22 cellular contexts compared by ENCODE assay signal in the genomic region with DNA sequence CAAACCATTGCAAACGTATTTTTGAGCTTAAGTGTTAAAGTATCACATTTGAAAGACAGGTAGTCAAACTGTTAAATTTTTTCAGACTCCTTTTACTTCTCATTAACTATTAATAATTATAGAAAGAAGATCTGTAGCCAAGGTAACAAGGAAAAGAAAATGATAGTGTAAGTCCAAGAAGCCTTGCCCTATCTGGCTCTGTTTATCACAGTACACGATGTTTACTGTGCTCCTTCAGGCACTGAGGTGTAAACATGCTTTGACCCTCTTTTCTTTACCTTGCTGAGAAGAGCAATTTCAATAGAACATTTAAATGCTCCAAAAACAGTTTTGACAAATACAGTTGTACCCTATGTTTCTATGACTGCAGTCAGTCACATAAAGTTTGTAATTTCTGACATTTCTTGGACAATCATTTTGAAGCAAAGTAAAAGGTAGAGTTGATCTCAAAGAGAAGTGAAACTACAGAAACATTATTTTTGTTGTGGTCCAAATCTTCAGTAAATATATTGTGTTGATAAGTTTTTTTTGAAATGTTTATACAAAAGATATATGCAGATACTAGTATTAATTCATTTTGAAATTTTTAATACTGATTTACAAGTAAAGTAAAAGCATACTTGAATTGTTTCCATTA.
DNase-seq lines count a peak whose midpoint lies in the region; ATAC-seq and TF ChIP-seq lines count a peak whose summit lies in the region.
"Had no signal": no experiment of that assay in that cellular context is flagged by ENCODE, and none has a peak within 500 bp of the region (broad histone marks: within the 10 kb centered on the region; RNA-seq: fewer than 3 reads in every experiment).

No MANE protein-coding gene starts in this region.

- ATAC-seq in GM21786 (IDR thresholded peaks at IDR 0.05; ENCODE audit: unreplicated experiment) (peak; percentile 49), HG03159 (IDR thresholded peaks at IDR 0.05; ENCODE audit: unreplicated experiment) (peak; percentile 68)
- ATAC-seq in activated CD8-positive, alpha-beta T cell treated with anti-CD3 and anti-CD28 coated beads, Interleukin-2, amount 10 ng/mL, durations not matched to agents 7 days and 5 days: no peak
- ATAC-seq: activated CD8-positive, alpha-beta memory T cell treated with anti-CD3 and anti-CD28 coated beads, Interleukin-2, amount 10 ng/mL, durations not matched to agents 7 days and 5 days; foreskin keratinocyte had no signal

- no peaks in the 10 kb centered on the region for H3K36me3 ChIP-seq in effector memory CD4-positive, alpha-beta T cell (ENCODE audit: control insufficient read depth, insufficient read depth, low read length)
- H3K36me3 ChIP-seq: ascending aorta, left ventricle myocardium inferior, ovary had no signal

- H3K9me3 Mint-ChIP-seq in osteocyte (ENCODE audit: unreplicated experiment): peaks cover 5% of the 10 kb centered on the region
- no peaks in the 10 kb centered on the region for H3K9me3 Mint-ChIP-seq in activated CD8-positive, alpha-beta T cell treated with anti-CD3 and anti-CD28 coated beads, Interleukin-2, amount 10 ng/mL, durations not matched to agents 7 days and 5 days (ENCODE audit: insufficient read depth)

- H3K4me1 ChIP-seq in effector memory CD4-positive, alpha-beta T cell (ENCODE audit: control insufficient read depth, insufficient read depth, low read length, poor library complexity, severe bottlenecking): no peaks in the 10 kb centered on the region
- H3K4me1 ChIP-seq: ascending aorta, foreskin keratinocyte, left ventricle myocardium inferior had no signal

- CTCF ChIA-PET in activated CD8-positive, alpha-beta T cell treated with anti-CD3 and anti-CD28 coated beads, Interleukin-2, amount 10 ng/mL, durations not matched to agents 7 days and 5 days (lab: Charles Lee): no interaction called here

- DNase-seq in DMS53 (lab: John Stamatoyannopoulos, UW) (peak; percentile 4), DMS53 treated with DMSO at 0.1 percent for 48 hours (lab: John Stamatoyannopoulos, UW; ENCODE audit: unreplicated experiment) (no peak), osteocyte (ENCODE audit: extremely low spot score, unreplicated experiment) (no peak), activated gamma-delta T cell treated with Interleukin-2 at 50 U/mL for 16 hours (no peak)
- DNase-seq in effector memory CD4-positive, alpha-beta T cell: no peak
- no peak for DNase-seq in activated CD8-positive, alpha-beta T cell treated with anti-CD3 and anti-CD28 coated beads, Interleukin-2, amount 10 ng/mL, durations not matched to agents 7 days and 5 days
- DNase-seq: activated B cell treated with CpG ODN at 0.5 μM for 24 hours; activated CD8-positive, alpha-beta memory T cell treated with anti-CD3 and anti-CD28 coated beads, Interleukin-2, amount 10 ng/mL, durations not matched to agents 7 days and 5 days; activated gamma-delta T cell; C1 segment of cervical spinal cord; DMS153; foreskin keratinocyte; left ventricle myocardium inferior; NCI-H748 treated with DMSO at 0.1 percent for 48 hours; ovary; stimulated activated CD4-positive, alpha-beta T cell treated with anti-CD3 and anti-CD28 coated beads, Interleukin-2, amount 100 ng/mL, for 48 hours; stimulated activated CD8-positive, alpha-beta memory T cell treated with anti-CD3 and anti-CD28 coated beads, Interleukin-4, amount 100 ng/mL, for 48 hours had no signal

- H3K9me3 ChIP-seq in effector memory CD4-positive, alpha-beta T cell (ENCODE audit: control insufficient read depth, low read length): no peaks in the 10 kb centered on the region
- H3K9me3 ChIP-seq: ovary had no signal

- H3K36me3 Mint-ChIP-seq in osteocyte (ENCODE audit: unreplicated experiment): peaks cover 3% of the 10 kb centered on the region
- H3K36me3 Mint-ChIP-seq in activated CD8-positive, alpha-beta T cell treated with anti-CD3 and anti-CD28 coated beads, Interleukin-2, amount 10 ng/mL, durations not matched to agents 7 days and 5 days (ENCODE audit: low read depth): no peaks in the 10 kb centered on the region
- H3K36me3 Mint-ChIP-seq: activated CD8-positive, alpha-beta memory T cell treated with anti-CD3 and anti-CD28 coated beads, Interleukin-2, amount 10 ng/mL, durations not matched to agents 7 days and 5 days had no signal

- H3K27me3 ChIP-seq in effector memory CD4-positive, alpha-beta T cell (replicated peaks; ENCODE audit: control insufficient read depth, insufficient read depth, low read length, poor library complexity, severe bottlenecking): no peaks in the 10 kb centered on the region
- H3K27me3 ChIP-seq: ascending aorta, foreskin keratinocyte, ovary had no signal

- H3K4me1 Mint-ChIP-seq in osteocyte (ENCODE audit: unreplicated experiment): peaks cover 31% of the 10 kb centered on the region
- no peaks in the 10 kb centered on the region for H3K4me1 Mint-ChIP-seq in activated CD8-positive, alpha-beta T cell treated with anti-CD3 and anti-CD28 coated beads, Interleukin-2, amount 10 ng/mL, durations not matched to agents 7 days and 5 days (ENCODE audit: low read depth)
- H3K4me1 Mint-ChIP-seq: activated CD8-positive, alpha-beta memory T cell treated with anti-CD3 and anti-CD28 coated beads, Interleukin-2, amount 10 ng/mL, durations not matched to agents 7 days and 5 days had no signal

- no peak overlapping the region for H3K27ac ChIP-seq in effector memory CD4-positive, alpha-beta T cell (ENCODE audit: insufficient read depth, low read length, poor library complexity, severe bottlenecking)
- H3K27ac ChIP-seq: 22Rv1, ascending aorta, foreskin keratinocyte, left ventricle myocardium inferior, ovary, RWPE1 had no signal

- no peak for TF ChIP-seq CTCF in osteocyte (IDR thresholded peaks at IDR 0.05)

- POLR2A ChIA-PET in activated CD8-positive, alpha-beta T cell treated with anti-CD3 and anti-CD28 coated beads, Interleukin-2, amount 10 ng/mL, durations not matched to agents 7 days and 5 days (lab: Charles Lee): no interaction called here

- H3K27ac Mint-ChIP-seq in osteocyte (ENCODE audit: unreplicated experiment): no peak overlapping the region
- H3K27ac Mint-ChIP-seq in activated CD8-positive, alpha-beta T cell treated with anti-CD3 and anti-CD28 coated beads, Interleukin-2, amount 10 ng/mL, durations not matched to agents 7 days and 5 days: no peak overlapping the region
- H3K27ac Mint-ChIP-seq: activated B cell treated with CpG ODN at 0.5 μM for 24 hours; activated CD8-positive, alpha-beta memory T cell treated with anti-CD3 and anti-CD28 coated beads, Interleukin-2, amount 10 ng/mL, durations not matched to agents 7 days and 5 days had no signal

- H3K27me3 Mint-ChIP-seq in osteocyte (ENCODE audit: unreplicated experiment): no peaks in the 10 kb centered on the region
- no peaks in the 10 kb centered on the region for H3K27me3 Mint-ChIP-seq in activated CD8-positive, alpha-beta T cell treated with anti-CD3 and anti-CD28 coated beads, Interleukin-2, amount 10 ng/mL, durations not matched to agents 7 days and 5 days (ENCODE audit: low read depth)
- H3K27me3 Mint-ChIP-seq: activated B cell treated with CpG ODN at 0.5 μM for 24 hours; activated CD8-positive, alpha-beta memory T cell treated with anti-CD3 and anti-CD28 coated beads, Interleukin-2, amount 10 ng/mL, durations not matched to agents 7 days and 5 days had no signal

- no peak overlapping the region for H3K4me3 ChIP-seq in effector memory CD4-positive, alpha-beta T cell (ENCODE audit: insufficient read depth, low read depth, low read length, poor library complexity, severe bottlenecking)
- H3K4me3 ChIP-seq: ascending aorta, left ventricle myocardium inferior, ovary had no signal

- H3K4me3 Mint-ChIP-seq in osteocyte (ENCODE audit: unreplicated experiment): no peak overlapping the region
- H3K4me3 Mint-ChIP-seq in activated CD8-positive, alpha-beta T cell treated with anti-CD3 and anti-CD28 coated beads, Interleukin-2, amount 10 ng/mL, durations not matched to agents 7 days and 5 days: no peak overlapping the region
- H3K4me3 Mint-ChIP-seq: activated B cell treated with CpG ODN at 0.5 μM for 24 hours; activated CD8-positive, alpha-beta memory T cell treated with anti-CD3 and anti-CD28 coated beads, Interleukin-2, amount 10 ng/mL, durations not matched to agents 7 days and 5 days had no signal
